8 cellular contexts compared by ENCODE assay signal in genomic region chr3:20185364-20185732, GRCh38. TPM values are rescaled to one million over a fixed set of nuclear protein-coding genes. Genes with fewer than 3 reads are reported as not detected.
DNase-seq lines count a peak whose midpoint lies in the region; ATAC-seq, FAIRE-seq and TF ChIP-seq lines count a peak whose summit lies in the region.

No MANE protein-coding gene starts in this region.

- TF ChIP-seq POLR2A in GM12892 (IDR thresholded peaks at IDR 0.05; ENCODE audit: low read depth, low read length) = no peak

- WGBS in right cardiac atrium = 4% methylated on average over 13 of the region's 13 CpGs

- peak overlapping the region; percentile 62 for H3K4me3 ChIP-seq in right cardiac atrium (ENCODE audit: low read length)

- no peaks in the 10 kb centered on the region for H3K9me3 ChIP-seq in right cardiac atrium (ENCODE audit: control insufficient read depth, low read length)

- H3K27ac ChIP-seq in right cardiac atrium (ENCODE audit: low read length) = no peak overlapping the region

- H3K4me1 ChIP-seq in right cardiac atrium (ENCODE audit: control insufficient read depth, insufficient read depth, low read length) = no peaks in the 10 kb centered on the region

- ATAC-seq in HG03175 (IDR thresholded peaks at IDR 0.05; ENCODE audit: unreplicated experiment) (peak; percentile 11), right cardiac atrium (no peak), HG02588 (IDR thresholded peaks at IDR 0.05; ENCODE audit: unreplicated experiment) (no peak)

- intact Hi-C loops in right cardiac atrium (cut with DNase I) = loop anchor here in 3 of 4 donors (5.0 to 10.0 kb wide), 3 partner anchors 148 to 241 kb away; partner anchors contain the start of gene RAB5A (in 2 of the 3)

- peak; percentile 19 for DNase-seq in AG20443 (ENCODE audit: low spot score)
- no peak for DNase-seq in GM12892 (ENCODE audit: insufficient read length)
- peak; percentile 31 for DNase-seq in SW480 (ENCODE audit: low spot score)
- peak in 1 of 3 donors; percentile 22 for DNase-seq in right cardiac atrium
- peak; percentile 5 for DNase-seq in stimulated activated naive CD4-positive, alpha-beta T cell treated with Interleukin-2 at 50 U/mL for 16 hours (lab: John Stamatoyannopoulos, UW)
- no peak for DNase-seq in GDM1 (lab: John Stamatoyannopoulos, UW)

- peak; percentile 69 for FAIRE-seq in GM12892 (lab: Jason Lieb, UNC)

- H3K27me3 ChIP-seq in right cardiac atrium (ENCODE audit: control insufficient read depth, insufficient read depth) = no peaks in the 10 kb centered on the region

RNA-seq across cellular contexts. Expression of gene SGO1, which starts 0.7 kb away (rescaled TPM):
- 12.3 TPM for polyA plus RNA-seq in GM12892 (2012; ENCODE audit: missing spikeins)
- total RNA-seq in right cardiac atrium = under 1 TPM; 0.20 to 0.43 (median 0.24) TPM
- polyA plus RNA-seq in right cardiac atrium = not detected

Comparison
In these comparisons a context has a peak if more than half of its experiments do, and no peak if none do; other contexts are left out.
1. DNase-seq: peak in AG20443 (single experiment), SW480 (single experiment) and stimulated activated naive CD4-positive, alpha-beta T cell treated with Interleukin-2 at 50 U/mL for 16 hours (single experiment); none in GM12892 (single experiment) and GDM1 (single experiment).